In the genomic region with DNA sequence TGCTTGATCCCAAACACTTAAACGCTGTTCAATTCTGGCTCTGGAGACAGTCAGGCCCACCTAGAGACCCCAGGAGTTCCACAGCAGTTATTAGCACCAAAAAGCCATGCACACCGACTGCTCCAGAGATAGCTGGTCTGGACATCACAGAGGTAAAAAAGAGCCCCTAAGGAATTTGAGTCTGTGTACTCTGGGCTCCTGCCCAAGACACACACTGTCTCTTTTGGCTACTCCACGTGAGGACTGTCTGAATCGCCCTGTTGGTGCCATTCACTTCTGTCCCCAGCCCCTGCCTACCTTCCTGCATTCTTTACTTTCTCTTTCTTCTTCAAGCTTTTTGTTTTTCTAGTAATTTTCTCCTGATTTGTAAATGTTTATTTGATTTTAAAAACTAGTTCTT, we compare ENCODE assay signal across 20 cellular contexts.
DNase-seq lines count a peak whose midpoint lies in the region; ATAC-seq and TF ChIP-seq lines count a peak whose summit lies in the region.
"Had no signal": no experiment of that assay in that cellular context is flagged by ENCODE, and none has a peak within 500 bp of the region (broad histone marks: within the 10 kb centered on the region; RNA-seq: fewer than 3 reads in every experiment).

No MANE protein-coding gene starts in this region.

- H3K4me3 Mint-ChIP-seq in nephron = no peak overlapping the region
- no peak overlapping the region for H3K4me3 Mint-ChIP-seq in nephron progenitor cell
- H3K4me3 Mint-ChIP-seq: activated CD4-positive, alpha-beta T cell treated with anti-CD3 and anti-CD28 coated beads, Interleukin-2, amount 10 ng/mL, durations not matched to agents 7 days and 5 days; CD4-positive, alpha-beta memory T cell; type B pancreatic cell had no signal

- no peaks in the 10 kb centered on the region for H3K9me3 Mint-ChIP-seq in nephron
- H3K9me3 Mint-ChIP-seq in nephron progenitor cell = no peaks in the 10 kb centered on the region
- H3K9me3 Mint-ChIP-seq: activated CD4-positive, alpha-beta T cell treated with anti-CD3 and anti-CD28 coated beads, Interleukin-2, amount 10 ng/mL, durations not matched to agents 7 days and 5 days; type B pancreatic cell had no signal

- in situ Hi-C loops in transverse colon (cut with MboI; ENCODE audit: low pct_ligation_motif_present in 1 of 4, low pct_unique_long_range_greater_than_20kb in 1 of 4, low sequenced_read_pairs in 3 of 4) = no loop called here

- H3K27me3 ChIP-seq in heart right ventricle = no peaks in the 10 kb centered on the region
- H3K27me3 ChIP-seq in transverse colon = no peaks in the 10 kb centered on the region
- H3K27me3 ChIP-seq: ascending aorta had no signal

- TF ChIP-seq POLR2A in transverse colon (IDR thresholded peaks at IDR 0.05) = no peak

- H3K9me3 ChIP-seq in heart right ventricle (no peaks in the 10 kb centered on the region), transverse colon (no peaks in the 10 kb centered on the region)
- H3K9me3 ChIP-seq: ascending aorta had no signal

- DNase-seq in ELF-1 (ENCODE audit: low read depth, low spot score) (peak; percentile 18), astrocyte of the hippocampus (ENCODE audit: low read depth, low spot score) (peak; percentile 2), heart right ventricle (peak in 1 of 2 donors; percentile 6), transverse colon (no peak), SW480 (ENCODE audit: low spot score) (no peak), nephron progenitor cell (no peak)
- no peak for DNase-seq in stimulated activated CD8-positive, alpha-beta memory T cell treated with anti-CD3 and anti-CD28 coated beads, Interleukin-4, amount 100 ng/mL, for 48 hours
- DNase-seq: activated CD4-positive, alpha-beta T cell treated with anti-CD3 and anti-CD28 coated beads, Interleukin-2, amount 10 ng/mL, durations not matched to agents 7 days and 5 days; activated naive CD4-positive, alpha-beta T cell; CD4-positive, alpha-beta memory T cell; DND-41; Kasumi-1; NCI-H1105 treated with DMSO at 0.1 percent for 48 hours; NCI-H2171 treated with DMSO at 0.1 percent for 48 hours; stimulated activated CD4-positive, alpha-beta T cell treated with anti-CD3 and anti-CD28 coated beads, Interleukin-12 subunit alpha, Interleukin-12 subunit beta, amount 100 ng/mL, for 4 hours had no signal

- H3K27ac ChIP-seq in heart right ventricle (no peak overlapping the region), transverse colon (no peak overlapping the region)

- H3K4me3 ChIP-seq in heart right ventricle = no peak overlapping the region
- H3K4me3 ChIP-seq in transverse colon = no peak overlapping the region
- H3K4me3 ChIP-seq: coronary artery had no signal

- TF ChIP-seq CTCF in heart right ventricle (IDR thresholded peaks at IDR 0.05) (no peak), nephron (IDR thresholded peaks at IDR 0.05; ENCODE audit: unreplicated experiment in 3 of 3) (no peak), transverse colon (IDR thresholded peaks at IDR 0.05) (no peak), nephron progenitor cell (IDR thresholded peaks at IDR 0.05) (no peak)

- intact Hi-C loops in heart right ventricle (cut with DNase I) (no loop called here), transverse colon (cut with DNase I; ENCODE audit: low total_unique reads) (no loop called here)

- no peaks in the 10 kb centered on the region for H3K27me3 Mint-ChIP-seq in nephron (ENCODE audit: low read depth)
- peaks cover 4% of the 10 kb centered on the region for H3K27me3 Mint-ChIP-seq in nephron progenitor cell (ENCODE audit: low read depth, poor library complexity)
- H3K27me3 Mint-ChIP-seq: activated CD4-positive, alpha-beta T cell treated with anti-CD3 and anti-CD28 coated beads, Interleukin-2, amount 10 ng/mL, durations not matched to agents 7 days and 5 days; CD4-positive, alpha-beta memory T cell; type B pancreatic cell had no signal

- WGBS in heart right ventricle, 2 donors = 9 to 13% methylated on average over 4 of the region's 4 CpGs
- 30 to 70% methylated on average over 2 to 4 of the region's 4 CpGs for WGBS in transverse colon (ENCODE audit: low coverage in 1 of 2), 2 donors

- ATAC-seq in heart right ventricle = peak in 7 of 8 donors; percentile 55 to 89 (median 64)
- ATAC-seq: Panc1 had no signal

- H3K27ac Mint-ChIP-seq in nephron (peak overlapping the region in 2 of 3 experiments; percentile 13 to 77), nephron progenitor cell (no peak overlapping the region)
- H3K27ac Mint-ChIP-seq: activated CD4-positive, alpha-beta T cell treated with anti-CD3 and anti-CD28 coated beads, Interleukin-2, amount 10 ng/mL, durations not matched to agents 7 days and 5 days; CD4-positive, alpha-beta memory T cell; type B pancreatic cell had no signal

- H3K4me1 ChIP-seq in heart right ventricle (peaks cover 0 to 11% (median 6%) of the 10 kb centered on the region in 9 donors), transverse colon (no peaks in the 10 kb centered on the region)

- peaks cover 16% of the 10 kb centered on the region for H3K4me1 Mint-ChIP-seq in nephron
- no peaks in the 10 kb centered on the region for H3K4me1 Mint-ChIP-seq in nephron progenitor cell
- H3K4me1 Mint-ChIP-seq: activated CD4-positive, alpha-beta T cell treated with anti-CD3 and anti-CD28 coated beads, Interleukin-2, amount 10 ng/mL, durations not matched to agents 7 days and 5 days; CD4-positive, alpha-beta memory T cell had no signal

- H3K36me3 ChIP-seq in heart right ventricle (no peaks in the 10 kb centered on the region), transverse colon (no peaks in the 10 kb centered on the region)
- H3K36me3 ChIP-seq: ascending aorta had no signal

- H3K36me3 Mint-ChIP-seq in nephron (ENCODE audit: low read depth) (no peaks in the 10 kb centered on the region), nephron progenitor cell (ENCODE audit: low read depth) (no peaks in the 10 kb centered on the region)
- H3K36me3 Mint-ChIP-seq: CD4-positive, alpha-beta memory T cell; type B pancreatic cell had no signal

- TF ChIP-seq EP300 in transverse colon (IDR thresholded peaks at IDR 0.05; ENCODE audit: low read depth) = no peak

Comparison
In these comparisons a context has a peak if more than half of its experiments do, and no peak if none do; other contexts are left out.
1. DNase-seq: peak in ELF-1 (single experiment) and astrocyte of the hippocampus (single experiment); none in transverse colon (single experiment), stimulated activated CD8-positive, alpha-beta memory T cell treated with anti-CD3 and anti-CD28 coated beads, Interleukin-4, amount 100 ng/mL, for 48 hours (single experiment), SW480 (single experiment) and nephron progenitor cell (single experiment).